20 cellular contexts compared by ENCODE assay signal in genomic region chr20:12610871-12611270, GRCh38.
"Had no signal": no experiment of that assay in that cellular context is flagged by ENCODE, and none has a peak within 500 bp of the region (broad histone marks: within the 10 kb centered on the region; RNA-seq: fewer than 3 reads in every experiment).

No MANE protein-coding gene starts in this region.

- H3K9me3 ChIP-seq: esophagus squamous epithelium, prostate gland, right lobe of liver, suprapubic skin, thyroid gland had no signal

- H3K4me3 ChIP-seq: esophagus squamous epithelium, gastroesophageal sphincter, lung, prostate gland, right lobe of liver, suprapubic skin, thyroid gland had no signal

- H3K27me3 ChIP-seq: esophagus squamous epithelium, gastroesophageal sphincter, right lobe of liver, suprapubic skin, thyroid gland had no signal

- DNase-seq: effector memory CD8-positive, alpha-beta T cell; esophagus squamous epithelium; foreskin fibroblast; left colon; left ventricle myocardium superior; mesenchymal stem cell; midbrain; nephron progenitor cell; retina; right lobe of liver; stimulated activated CD4-positive, alpha-beta T cell treated with anti-CD3 and anti-CD28 coated beads, Interleukin-4, amount 100 ng/mL, for 1 hour; stimulated activated CD8-positive, alpha-beta memory T cell treated with anti-CD3 and anti-CD28 coated beads, Interleukin-4, amount 100 ng/mL, for 48 hours; stimulated activated naive CD8-positive, alpha-beta T cell treated with anti-CD3 and anti-CD28 coated beads, Interleukin-15, Interleukin-2, amounts not matched to agents 100 U/mL and 50 U/mL, for 24 hours; thyroid gland had no signal

- H3K36me3 ChIP-seq: esophagus squamous epithelium, gastroesophageal sphincter, prostate gland, right lobe of liver, suprapubic skin, thyroid gland had no signal

- ATAC-seq: effector memory CD8-positive, alpha-beta T cell; gastroesophageal sphincter; left colon; left ventricle myocardium superior; right lobe of liver; stimulated activated effector memory CD8-positive, alpha-beta T cell treated with anti-CD3 and anti-CD28 coated beads, Interleukin-12 subunit alpha, Interleukin-12 subunit beta, amount 100 ng/mL, for 72 hours; stimulated activated naive CD8-positive, alpha-beta T cell treated with anti-CD3 and anti-CD28 coated beads, Interleukin-15, Interleukin-2, amounts not matched to agents 100 U/mL and 50 U/mL, for 24 hours had no signal

- H3K9ac ChIP-seq: parathyroid adenoma had no signal

- H2AFZ ChIP-seq: parathyroid adenoma had no signal

- H3K79me2 ChIP-seq: parathyroid adenoma had no signal

- H3K4me1 ChIP-seq: esophagus squamous epithelium, gastroesophageal sphincter, parathyroid adenoma, prostate gland, right lobe of liver, suprapubic skin, thyroid gland had no signal

- H3K27ac ChIP-seq: esophagus squamous epithelium, gastroesophageal sphincter, parathyroid adenoma, prostate gland, right lobe of liver, suprapubic skin, thyroid gland had no signal
